In genomic region chr1:166172106-166172505, GRCh38 we compare ENCODE assay signal across 19 cellular contexts. TPM values are rescaled to one million over a fixed set of nuclear protein-coding genes. Genes with fewer than 3 reads are reported as not detected.
"Had no signal": no experiment of that assay in that cellular context is flagged by ENCODE, and none has a peak within 500 bp of the region (broad histone marks: within the 10 kb centered on the region; RNA-seq: fewer than 3 reads in every experiment).

No MANE protein-coding gene starts in this region.

- H3K79me2 ChIP-seq: parathyroid adenoma had no signal

- H3K27me3 ChIP-seq: body of pancreas, colonic mucosa, right lobe of liver, testis, upper lobe of right lung had no signal

- H3K9me3 ChIP-seq: body of pancreas, colonic mucosa, lower lobe of right lung, right lobe of liver, testis, upper lobe of right lung had no signal

- H3K9ac ChIP-seq: parathyroid adenoma had no signal

- ATAC-seq: activated CD4-positive, alpha-beta T cell treated with anti-CD3 and anti-CD28 coated beads for 36 hours; activated T-helper 17 cell treated with anti-CD3 and anti-CD28 coated beads, Interleukin-2, amount 50 U/mL, for 72 hours; body of pancreas; left cardiac atrium; lower lobe of right lung; right lobe of liver; upper lobe of right lung had no signal

- H3K36me3 ChIP-seq: colonic mucosa, lower lobe of right lung, right lobe of liver, upper lobe of right lung had no signal

- H3K4me2 ChIP-seq: smooth muscle cell had no signal

- H3K27ac ChIP-seq: body of pancreas, colonic mucosa, lower lobe of right lung, parathyroid adenoma, right lobe of liver, upper lobe of right lung had no signal

- DNase-seq: activated CD4-positive, alpha-beta T cell treated with anti-CD3 and anti-CD28 coated beads for 36 hours; activated CD4-positive, alpha-beta T cell treated with anti-CD3 and anti-CD28 coated beads, Interleukin-2, amount 50 U/mL, for 48 hours; activated naive CD4-positive, alpha-beta T cell; activated naive CD8-positive, alpha-beta T cell treated with anti-CD3 and anti-CD28 coated beads, Interleukin-2, amount 10 ng/mL, durations not matched to agents 7 days and 5 days; activated T-cell treated with anti-CD3 and anti-CD28 coated beads for 4 hours; body of pancreas; central memory CD4-positive, alpha-beta T cell; colonic mucosa; erythroblast; left cardiac atrium; lower lobe of right lung; right lobe of liver; stimulated activated CD4-positive, alpha-beta T cell treated with anti-CD3 and anti-CD28 coated beads, Interleukin-4, amount 100 ng/mL, for 1 hour; T-helper 2 cell; testis; upper lobe of right lung had no signal

- H3K4me3 ChIP-seq: body of pancreas, colonic mucosa, lower lobe of right lung, right lobe of liver, smooth muscle cell, testis, upper lobe of right lung had no signal

- H3K4me1 ChIP-seq: colonic mucosa had no signal

- H2AFZ ChIP-seq: parathyroid adenoma had no signal

RNA-seq across cellular contexts. Expression of gene FAM78B, which starts 5.3 kb away (rescaled TPM):
- total RNA-seq: activated naive CD8-positive, alpha-beta T cell treated with anti-CD3 and anti-CD28 coated beads, Interleukin-2, amount 10 ng/mL, durations not matched to agents 7 days and 5 days had no signal
